27 cellular contexts compared by ENCODE assay signal in genomic region chr12:131824450-131824849, GRCh38.
"Had no signal": no experiment of that assay in that cellular context is flagged by ENCODE, and none has a peak within 500 bp of the region (broad histone marks: within the 10 kb centered on the region; RNA-seq: fewer than 3 reads in every experiment).

No MANE protein-coding gene starts in this region.

- H3K27ac Mint-ChIP-seq: activated CD4-positive, alpha-beta memory T cell treated with anti-CD3 and anti-CD28 coated beads, Interleukin-2, amount 10 ng/mL, durations not matched to agents 7 days and 5 days; activated CD4-positive, alpha-beta T cell treated with anti-CD3 and anti-CD28 coated beads, Interleukin-2, amount 10 ng/mL, durations not matched to agents 7 days and 5 days; activated naive CD8-positive, alpha-beta T cell; activated T-helper 17 cell treated with anti-CD3 and anti-CD28 coated beads, Interleukin-2, amount 50 U/mL, for 72 hours; effector memory CD8-positive, alpha-beta T cell; WTC11 had no signal

- H3K36me3 ChIP-seq: esophagus muscularis mucosa, gastrocnemius medialis, heart left ventricle had no signal

- ATAC-seq: activated T-cell treated with anti-CD3 and anti-CD28 coated beads, Interleukin-2, amount 50 U/mL, for 4 hours; activated T-helper 17 cell treated with anti-CD3 and anti-CD28 coated beads, Interleukin-2, amount 50 U/mL, for 72 hours; body of pancreas; effector memory CD8-positive, alpha-beta T cell; foreskin keratinocyte; gastrocnemius medialis; heart left ventricle; WTC11 had no signal

- H3K4me1 Mint-ChIP-seq: activated T-helper 17 cell treated with anti-CD3 and anti-CD28 coated beads, Interleukin-2, amount 50 U/mL, for 72 hours had no signal

- H3K9me3 ChIP-seq: body of pancreas, esophagus muscularis mucosa, gastrocnemius medialis, heart left ventricle had no signal

- DNase-seq: activated CD4-positive, alpha-beta memory T cell treated with anti-CD3 and anti-CD28 coated beads, Interleukin-2, amount 10 ng/mL, durations not matched to agents 7 days and 5 days; activated CD4-positive, alpha-beta T cell treated with anti-CD3 and anti-CD28 coated beads for 1 hour; activated CD4-positive, alpha-beta T cell treated with anti-CD3 and anti-CD28 coated beads for 4 hours; activated CD4-positive, alpha-beta T cell treated with anti-CD3 and anti-CD28 coated beads, Interleukin-2, amount 10 ng/mL, durations not matched to agents 7 days and 5 days; activated CD4-positive, alpha-beta T cell treated with anti-CD3 and anti-CD28 coated beads, Interleukin-2, amount 50 U/mL, for 4 hours; activated CD8-positive, alpha-beta memory T cell treated with anti-CD3 and anti-CD28 coated beads for 24 hours; activated effector memory CD4-positive, alpha-beta T cell treated with Interleukin-2 at 50 U/mL for 16 hours; activated gamma-delta T cell treated with Interleukin-2 at 50 U/mL for 16 hours; activated naive CD4-positive, alpha-beta T cell treated with anti-CD3 and anti-CD28 coated beads, Interleukin-2, amount 50 U/mL, for 16 hours; activated naive CD4-positive, alpha-beta T cell treated with Interleukin-2 at 50 U/mL for 16 hours; activated T-cell treated with anti-CD3 and anti-CD28 coated beads, Interleukin-2, amount 50 U/mL, for 4 hours; aorta; cortex of kidney; dermis blood vessel endothelial cell; effector CD4-positive, alpha-beta T cell; effector memory CD8-positive, alpha-beta T cell; erythroblast; gastrocnemius medialis; glutamatergic neuron; T-helper 2 cell had no signal

- H3K4me3 ChIP-seq: body of pancreas, esophagus muscularis mucosa, gastrocnemius medialis, heart left ventricle had no signal

- H3K36me3 Mint-ChIP-seq: activated naive CD8-positive, alpha-beta T cell; WTC11 had no signal

- H3K4me1 ChIP-seq: foreskin keratinocyte had no signal

- H3K27ac ChIP-seq: esophagus muscularis mucosa, foreskin keratinocyte, gastrocnemius medialis, heart left ventricle had no signal

- H3K4me3 Mint-ChIP-seq: activated CD4-positive, alpha-beta memory T cell treated with anti-CD3 and anti-CD28 coated beads, Interleukin-2, amount 10 ng/mL, durations not matched to agents 7 days and 5 days; activated CD4-positive, alpha-beta T cell treated with anti-CD3 and anti-CD28 coated beads, Interleukin-2, amount 10 ng/mL, durations not matched to agents 7 days and 5 days; activated naive CD8-positive, alpha-beta T cell; activated T-cell treated with anti-CD3 and anti-CD28 coated beads, Interleukin-2, amount 50 U/mL, for 4 hours; activated T-helper 17 cell treated with anti-CD3 and anti-CD28 coated beads, Interleukin-2, amount 50 U/mL, for 72 hours; effector memory CD8-positive, alpha-beta T cell; WTC11 had no signal

- H3K9me3 Mint-ChIP-seq: activated CD4-positive, alpha-beta memory T cell treated with anti-CD3 and anti-CD28 coated beads, Interleukin-2, amount 10 ng/mL, durations not matched to agents 7 days and 5 days; activated CD4-positive, alpha-beta T cell treated with anti-CD3 and anti-CD28 coated beads, Interleukin-2, amount 10 ng/mL, durations not matched to agents 7 days and 5 days; activated T-cell treated with anti-CD3 and anti-CD28 coated beads, Interleukin-2, amount 50 U/mL, for 4 hours; activated T-helper 17 cell treated with anti-CD3 and anti-CD28 coated beads, Interleukin-2, amount 50 U/mL, for 72 hours; effector memory CD8-positive, alpha-beta T cell; WTC11 had no signal
